In the genomic region with DNA sequence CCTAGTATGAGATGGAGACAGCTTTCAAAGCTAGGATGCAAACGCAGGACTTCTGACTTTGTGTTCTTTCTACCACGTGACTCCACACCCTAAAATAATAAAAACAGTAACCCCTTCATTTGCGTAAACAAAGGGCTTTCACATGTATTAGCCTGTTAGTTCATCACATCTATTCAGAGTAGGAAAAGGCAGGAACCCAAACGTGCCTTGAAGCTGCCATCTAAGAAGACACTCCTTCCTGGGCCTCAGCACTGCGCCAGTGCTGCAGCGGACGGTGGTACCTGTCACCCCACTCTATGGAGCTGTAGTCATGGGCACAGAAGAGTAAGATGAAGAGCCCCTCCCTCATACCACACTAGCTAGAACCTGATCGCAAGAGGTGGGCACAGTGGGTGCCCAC, we compare ENCODE assay signal across 15 cellular contexts. TPM values are rescaled to one million over a fixed set of nuclear protein-coding genes. Genes with fewer than 3 reads are reported as not detected.
DNase-seq lines count a peak whose midpoint lies in the region; ATAC-seq, FAIRE-seq and TF ChIP-seq lines count a peak whose summit lies in the region.
"Had no signal": no experiment of that assay in that cellular context is flagged by ENCODE, and none has a peak within 500 bp of the region (broad histone marks: within the 10 kb centered on the region; RNA-seq: fewer than 3 reads in every experiment).

No MANE protein-coding gene starts in this region.

- H2BK20ac ChIP-seq in IMR-90 (ENCODE audit: low read depth, low read length), result no peak overlapping the region

- H4K20me1 ChIP-seq in IMR-90 (ENCODE audit: insufficient read depth, low read length), result no peaks in the 10 kb centered on the region

- no peak overlapping the region for H3K9ac ChIP-seq in IMR-90 (ENCODE audit: low read depth, low read length)

- H3K4me3 ChIP-seq in IMR-90 (ENCODE audit: insufficient read depth, low read depth, low read length) (no peak overlapping the region), neutrophil (ENCODE audit: low read depth in 1 of 2, low read length in 1 of 2) (no peak overlapping the region), testis (no peak overlapping the region), A673 (ENCODE audit: low read depth, low read length, poor library complexity, severe bottlenecking) (no peak overlapping the region), pancreas (no peak overlapping the region), aorta (ENCODE audit: low read length in 2 of 2) (no peak overlapping the region)
- H3K4me3 ChIP-seq: K562, Peyer's patch had no signal

- BruUV-seq in IMR-90 (replicated peaks; lab: Mats Ljungman, UMichigan), result no TSS peak
- no TSS peak for BruUV-seq in A673 (replicated peaks; lab: Mats Ljungman, UMichigan)

- H2BK5ac ChIP-seq in IMR-90 (ENCODE audit: low read depth, low read length, poor library complexity, severe bottlenecking), result no peak overlapping the region

- no peak overlapping the region for H3K23ac ChIP-seq in IMR-90 (ENCODE audit: low read depth, low read length)

- H2AK5ac ChIP-seq in IMR-90 (ENCODE audit: low read depth, low read length), result peak overlapping the region; percentile 37; the same call in 1 of the 2 replicates

- H2AK9ac ChIP-seq in IMR-90 (replicated peaks; ENCODE audit: low read depth, low read length, poor library complexity), result no peak overlapping the region

- H2AFZ ChIP-seq in IMR-90 (replicated peaks; ENCODE audit: low read length, poor library complexity), result no peak overlapping the region

- no peak overlapping the region for H3K4me2 ChIP-seq in IMR-90 (ENCODE audit: low read depth, low read length)

- H2BK15ac ChIP-seq in IMR-90 (ENCODE audit: low read depth, low read length), result no peak overlapping the region

- CTCF ChIA-PET in IMR-90 (lab: Yijun Ruan, JAX), result no interaction called here
- CTCF ChIA-PET in A673 (lab: Charles Lee), result no interaction called here

- no peak overlapping the region for H2BK120ac ChIP-seq in IMR-90 (ENCODE audit: low read depth, low read length)

- H3K36me3 ChIP-seq in IMR-90 (ENCODE audit: control insufficient read depth, insufficient read depth, low read length), result no peaks in the 10 kb centered on the region
- no peaks in the 10 kb centered on the region for H3K36me3 ChIP-seq in neutrophil
- no peaks in the 10 kb centered on the region for H3K36me3 ChIP-seq in testis (ENCODE audit: low read depth, missing control alignments)
- H3K36me3 ChIP-seq in A673 (ENCODE audit: insufficient read depth, low read length, poor library complexity, severe bottlenecking), result no peaks in the 10 kb centered on the region
- H3K36me3 ChIP-seq in pancreas, result no peaks in the 10 kb centered on the region
- H3K36me3 ChIP-seq in aorta (ENCODE audit: control insufficient read depth in 1 of 2, insufficient read depth in 2 of 2, low read length in 1 of 2), result no peaks in the 10 kb centered on the region
- H3K36me3 ChIP-seq: Peyer's patch had no signal

- H3K27me3 ChIP-seq in IMR-90 (ENCODE audit: control insufficient read depth, insufficient read depth, low read length) (no peaks in the 10 kb centered on the region), neutrophil (no peaks in the 10 kb centered on the region), testis (no peaks in the 10 kb centered on the region), A673 (replicated peaks; ENCODE audit: insufficient read depth, low read depth, low read length, poor library complexity) (no peaks in the 10 kb centered on the region), pancreas (no peaks in the 10 kb centered on the region), aorta (ENCODE audit: control insufficient read depth in 1 of 2, insufficient read depth in 2 of 2, low read length in 1 of 2) (no peaks in the 10 kb centered on the region)
- H3K27me3 ChIP-seq: Peyer's patch had no signal

- intact Hi-C loops in IMR-90 (cut with micrococcal nuclease), result loop anchor here (10.0 kb wide), 1 partner anchor 1021 kb away; no protein-coding TSS in a partner anchor
- intact Hi-C loops in testis (cut with DNase I; ENCODE audit: low total_unique reads), result loop anchor here (10.0 kb wide), 1 partner anchor 121 kb away; no protein-coding TSS in a partner anchor
- intact Hi-C loops in A673 (cut with micrococcal nuclease; ENCODE audit: unreplicated experiment), result loop anchor here (10.0 kb wide), 2 partner anchors 161 to 579 kb away; no protein-coding TSS in a partner anchor
- intact Hi-C loops in pancreas (cut with DNase I), result loop anchor here in 1 of 3 donors (10.0 kb wide), 1 partner anchor 131 kb away; no protein-coding TSS in a partner anchor
- intact Hi-C loops in aorta (cut with DNase I), result no loop called here

- no peak overlapping the region for H4K5ac ChIP-seq in IMR-90 (ENCODE audit: low read depth, low read length)

- no peaks in the 10 kb centered on the region for H3K9me3 ChIP-seq in IMR-90 (ENCODE audit: control insufficient read depth, insufficient read depth, low read length)
- no peaks in the 10 kb centered on the region for H3K9me3 ChIP-seq in neutrophil
- H3K9me3 ChIP-seq in testis, result no peaks in the 10 kb centered on the region
- H3K9me3 ChIP-seq in A673 (ENCODE audit: low read depth, low read length, poor library complexity, severe bottlenecking), result no peaks in the 10 kb centered on the region
- no peaks in the 10 kb centered on the region for H3K9me3 ChIP-seq in pancreas
- H3K9me3 ChIP-seq in aorta (ENCODE audit: control insufficient read depth, low read length), result no peaks in the 10 kb centered on the region
- H3K9me3 ChIP-seq: Peyer's patch had no signal

- no peak overlapping the region for H3K14ac ChIP-seq in IMR-90 (replicated peaks; ENCODE audit: low read depth, low read length)

- no peak overlapping the region for H3K18ac ChIP-seq in IMR-90 (ENCODE audit: low read depth, low read length)

- DNase-seq in Ammon's horn (ENCODE audit: low spot score), result peak; percentile 43
- no peak for DNase-seq in IMR-90
- DNase-seq in caudate nucleus (lab: John Stamatoyannopoulos, UW), result no peak
- no peak for DNase-seq in testis
- no peak for DNase-seq in A673 (ENCODE audit: low spot score)
- no peak for DNase-seq in pancreas
- no peak for DNase-seq in aorta
- DNase-seq: EL, NCI-H1417 treated with DMSO at 0.1 percent for 48 hours, NCI-H2029, Peyer's patch, Right ventricle myocardium superior had no signal

- H3K9me1 ChIP-seq in IMR-90 (ENCODE audit: insufficient read depth, low read length), result no peaks in the 10 kb centered on the region

- no peak overlapping the region for H3K56ac ChIP-seq in IMR-90 (ENCODE audit: extremely low read depth, insufficient read depth, low read length)

- POLR2A ChIA-PET in IMR-90 (lab: Charles Lee; ENCODE audit: unreplicated experiment) (no interaction called here), A673 (lab: Charles Lee; ENCODE audit: low non-redundant PET) (no interaction called here)

- H4K8ac ChIP-seq in IMR-90 (ENCODE audit: low read depth in 2 of 2, low read length in 2 of 2), result no peak overlapping the region

- H3K79me1 ChIP-seq in IMR-90 (ENCODE audit: low read depth in 1 of 2, low read length in 2 of 2), result peaks cover 9 to 11% of the 10 kb centered on the region in 2 experiments; a peak in 3 of 4 replicates

- WGBS in IMR-90 (ENCODE audit: extremely low coverage in 2 of 2, insufficient read length in 1 of 2), 2 experiments, result no CpG with 5 or more reads among the region's 8 CpGs
- WGBS in testis, 2 donors, result 82 to 87% methylated on average over 8 of the region's 8 CpGs
- 82 to 87% methylated on average over 8 of the region's 8 CpGs for WGBS in pancreas, 2 donors
- WGBS in aorta, 2 donors, result 86 to 89% methylated on average over 8 of the region's 8 CpGs

- TF ChIP-seq POLR2A in IMR-90 (IDR thresholded peaks at IDR 0.05; ENCODE audit: low read depth, low read length), result no peak
- no peak for TF ChIP-seq POLR2A in testis (IDR thresholded peaks at IDR 0.05)

- no peak overlapping the region; the same call in 1 of the 2 replicates for H3K4ac ChIP-seq in IMR-90 (ENCODE audit: low read depth, low read length)

- no peak for FAIRE-seq in pancreas (lab: Jason Lieb, UNC)
- FAIRE-seq: A204.1, K562 had no signal

- no peak for TF ChIP-seq RAD21 in IMR-90 (IDR thresholded peaks at IDR 0.05; ENCODE audit: low read length)

- H4K91ac ChIP-seq in IMR-90 (ENCODE audit: insufficient read depth, low read depth, low read length), result no peak overlapping the region; the same call in 1 of the 2 replicates

- in situ Hi-C loops in IMR-90 (cut with MboI; ENCODE audit: low sequenced_read_pairs), result no loop called here

- ATAC-seq in IMR-90 (ENCODE audit: low read depth) (no peak), pancreas (no peak), aorta (ENCODE audit: low FRiP score) (no peak)
- ATAC-seq: K562 had no signal

- no peak overlapping the region for H3K27ac ChIP-seq in IMR-90 (ENCODE audit: insufficient read depth, low read length)
- H3K27ac ChIP-seq in caudate nucleus (ENCODE audit: low read depth, low read length), result peak overlapping the region; percentile 87
- H3K27ac ChIP-seq in neutrophil, result peak overlapping the region; percentile 85
- H3K27ac ChIP-seq in testis, result no peak overlapping the region
- no peak overlapping the region for H3K27ac ChIP-seq in A673 (ENCODE audit: low read depth, low read length, poor library complexity, severe bottlenecking)
- H3K27ac ChIP-seq in pancreas, result no peak overlapping the region
- no peak overlapping the region for H3K27ac ChIP-seq in aorta (ENCODE audit: low read depth in 1 of 2, low read length in 2 of 2)
- H3K27ac ChIP-seq: Peyer's patch had no signal

- H3K4me1 ChIP-seq in IMR-90 (ENCODE audit: control insufficient read depth, insufficient read depth, low read length), result peaks cover 4% of the 10 kb centered on the region
- H3K4me1 ChIP-seq in neutrophil (ENCODE audit: control insufficient read depth in 1 of 2, insufficient read depth in 1 of 2, low read depth in 1 of 2, low read length in 1 of 2), result peaks cover 69 to 79% of the 10 kb centered on the region in 2 experiments
- no peaks in the 10 kb centered on the region for H3K4me1 ChIP-seq in testis
- H3K4me1 ChIP-seq in A673 (ENCODE audit: insufficient read depth, low read length, poor library complexity, severe bottlenecking), result peaks cover 8% of the 10 kb centered on the region
- peaks cover 0 to 14% (median 8%) of the 10 kb centered on the region in 3 donors for H3K4me1 ChIP-seq in pancreas
- H3K4me1 ChIP-seq in aorta (ENCODE audit: control insufficient read depth in 1 of 2, insufficient read depth in 2 of 2, low read length in 2 of 2), result no peaks in the 10 kb centered on the region

- TF ChIP-seq CTCF in IMR-90 (conservative IDR thresholded peaks at IDR 0.05; ENCODE audit: low read depth, low read length) (no peak), neutrophil (IDR thresholded peaks at IDR 0.05) (no peak), testis (IDR thresholded peaks at IDR 0.05) (no peak), A673 (conservative IDR thresholded peaks at IDR 0.05; ENCODE audit: low read depth, low read length) (no peak), pancreas (IDR thresholded peaks at IDR 0.05) (no peak)

- dilution Hi-C loops in IMR-90 (cut with HindIII; ENCODE audit: low sequenced_read_pairs, unreplicated experiment), result no loop called here

RNA-seq across cellular contexts. Expression of gene PLD1, which starts 34.3 kb away (rescaled TPM):
- 9.2 and 9.7 TPM in 2 replicates for total RNA-seq in IMR-90 (2012; rRNA removed)
- 2.6 and 3.3 TPM in 2 replicates for polyA plus RNA-seq in IMR-90 (2012; rRNA removed)
- 1.3 and 1.5 TPM in 2 replicates for polyA plus RNA-seq in IMR-90 (2012; cell fraction: cytosol; rRNA removed)
- polyA plus RNA-seq in IMR-90 (2012; cell fraction: nucleus; rRNA removed; ENCODE audit: low replicate concordance), result 2.7 and 23.1 TPM in 2 replicates
- total RNA-seq in testis, result 10 to 100 TPM; 19.1 to 27.4 TPM
- 10.7 TPM for polyA plus RNA-seq in testis (ENCODE audit: insufficient read depth, low read depth, low replicate concordance)
- 3.2 and 4.6 TPM in 2 replicates for total RNA-seq in A673 (2021)
- total RNA-seq in pancreas, result 10 to 100 TPM; 25.2 to 62.1 (median 38.6) TPM
- polyA plus RNA-seq in pancreas, result 10 to 100 TPM; 14.7 to 29.3 TPM
- 10 to 100 TPM; 23.1 to 41.3 TPM for total RNA-seq in aorta
- polyA plus RNA-seq in aorta, result 10 to 100 TPM; 19.1 to 28.2 TPM

Comparison
In these comparisons a context has a peak if more than half of its experiments do, and no peak if none do; other contexts are left out.
1. H3K27ac ChIP-seq: peak in caudate nucleus (single experiment) and neutrophil (single experiment); none in IMR-90 (single experiment), testis (0 of 2), A673 (single experiment), pancreas (0 of 4) and aorta (0 of 2).
2. intact Hi-C loops: an anchor here in IMR-90 (10.0 kb wide), testis (10.0 kb wide) and A673 (10.0 kb wide); none called in aorta.